17 cellular contexts compared by ENCODE assay signal in the genomic region with DNA sequence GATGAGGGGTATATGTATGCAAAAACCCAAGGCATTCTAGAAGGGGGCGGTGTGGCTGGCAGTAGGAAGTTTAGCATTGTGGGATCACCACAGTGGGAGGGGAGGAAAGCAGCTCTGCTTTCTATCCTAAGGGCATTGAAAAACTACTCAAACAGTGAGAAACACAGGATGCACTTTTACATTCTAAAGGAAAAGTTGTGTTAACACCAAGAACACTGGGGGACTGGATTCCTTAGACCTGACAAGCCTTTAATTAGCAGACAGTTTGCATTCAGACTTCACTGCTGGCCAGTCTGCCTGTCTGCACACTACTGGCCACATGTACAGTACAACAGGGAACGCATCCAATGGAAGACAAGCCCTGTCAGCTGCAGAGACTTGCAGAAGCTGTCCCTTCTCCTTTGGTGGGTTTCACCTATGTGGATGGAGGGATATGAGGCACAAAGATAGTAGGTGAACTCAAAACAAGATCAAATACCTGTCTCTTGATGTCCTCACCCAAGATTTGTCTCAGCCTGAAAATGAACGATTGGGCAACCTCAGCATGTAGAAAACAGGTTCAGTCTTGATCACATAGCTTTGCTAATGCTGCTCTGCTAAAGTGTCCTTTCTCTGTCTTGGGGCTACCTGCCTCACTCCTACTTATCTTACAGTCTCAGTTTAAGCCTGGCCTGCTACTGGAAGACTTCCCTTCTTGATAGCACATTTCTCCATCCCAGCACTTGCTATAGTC.
"Had no signal": no experiment of that assay in that cellular context is flagged by ENCODE, and none has a peak within 500 bp of the region (broad histone marks: within the 10 kb centered on the region; RNA-seq: fewer than 3 reads in every experiment).

No MANE protein-coding gene starts in this region.

- H3K4me1 Mint-ChIP-seq: activated naive CD8-positive, alpha-beta T cell treated with anti-CD3 and anti-CD28 coated beads, Interleukin-2, amount 50 U/mL, for 24 hours; T-cell had no signal

- H3K4me3 Mint-ChIP-seq: activated CD8-positive, alpha-beta T cell treated with anti-CD3 and anti-CD28 coated beads for 36 hours; activated naive CD8-positive, alpha-beta T cell treated with anti-CD3 and anti-CD28 coated beads, Interleukin-2, amount 50 U/mL, for 24 hours; neural crest cell; stimulated activated naive CD8-positive, alpha-beta T cell treated with anti-CD3 and anti-CD28 coated beads, Interleukin-15, Interleukin-2, amounts not matched to agents 100 ng/mL and 50 ng/mL, for 24 hours; T-cell had no signal

- DNase-seq: activated CD4-positive, alpha-beta T cell treated with anti-CD3 and anti-CD28 coated beads for 4 hours; activated CD8-positive, alpha-beta memory T cell treated with anti-CD3 and anti-CD28 coated beads, Interleukin-2, amount 50 U/mL, for 4 hours; activated CD8-positive, alpha-beta T cell treated with anti-CD3 and anti-CD28 coated beads for 36 hours; activated naive CD4-positive, alpha-beta T cell; activated naive CD8-positive, alpha-beta T cell treated with anti-CD3 and anti-CD28 coated beads, Interleukin-2, amount 50 U/mL, for 24 hours; caudate nucleus; effector CD8-positive, alpha-beta T cell; hippocampal formation; kidney; pancreas; stimulated activated CD4-positive, alpha-beta T cell treated with anti-CD3 and anti-CD28 coated beads, Interleukin-4, amount 100 ng/mL, for 24 hours; T-cell; T1000 had no signal

- H3K9me3 ChIP-seq: pancreas had no signal

- H3K9me3 Mint-ChIP-seq: activated CD8-positive, alpha-beta T cell treated with anti-CD3 and anti-CD28 coated beads for 36 hours; activated naive CD8-positive, alpha-beta T cell treated with anti-CD3 and anti-CD28 coated beads, Interleukin-2, amount 50 U/mL, for 24 hours; neural crest cell; stimulated activated naive CD8-positive, alpha-beta T cell treated with anti-CD3 and anti-CD28 coated beads, Interleukin-15, Interleukin-2, amounts not matched to agents 100 ng/mL and 50 ng/mL, for 24 hours had no signal

- H3K4me1 ChIP-seq: ascending aorta, pancreas had no signal

- H3K27ac ChIP-seq: ascending aorta, coronary artery, pancreas had no signal

- H3K27me3 Mint-ChIP-seq: stimulated activated naive CD8-positive, alpha-beta T cell treated with anti-CD3 and anti-CD28 coated beads, Interleukin-15, Interleukin-2, amounts not matched to agents 100 ng/mL and 50 ng/mL, for 24 hours had no signal

- ATAC-seq: activated CD8-positive, alpha-beta T cell treated with anti-CD3 and anti-CD28 coated beads for 36 hours; activated naive CD8-positive, alpha-beta T cell treated with anti-CD3 and anti-CD28 coated beads, Interleukin-2, amount 50 U/mL, for 24 hours; pancreas; T-cell had no signal

- H3K27me3 ChIP-seq: ascending aorta, pancreas had no signal

- H3K4me3 ChIP-seq: ascending aorta, coronary artery, pancreas had no signal

- H3K36me3 ChIP-seq: ascending aorta, pancreas had no signal

- H3K27ac Mint-ChIP-seq: activated CD8-positive, alpha-beta T cell treated with anti-CD3 and anti-CD28 coated beads for 36 hours; activated naive CD8-positive, alpha-beta T cell treated with anti-CD3 and anti-CD28 coated beads, Interleukin-2, amount 50 U/mL, for 24 hours; stimulated activated naive CD8-positive, alpha-beta T cell treated with anti-CD3 and anti-CD28 coated beads, Interleukin-15, Interleukin-2, amounts not matched to agents 100 ng/mL and 50 ng/mL, for 24 hours; T-cell had no signal

- H3K36me3 Mint-ChIP-seq: T-cell had no signal
